20 cellular contexts compared by ENCODE assay signal in the genomic region with DNA sequence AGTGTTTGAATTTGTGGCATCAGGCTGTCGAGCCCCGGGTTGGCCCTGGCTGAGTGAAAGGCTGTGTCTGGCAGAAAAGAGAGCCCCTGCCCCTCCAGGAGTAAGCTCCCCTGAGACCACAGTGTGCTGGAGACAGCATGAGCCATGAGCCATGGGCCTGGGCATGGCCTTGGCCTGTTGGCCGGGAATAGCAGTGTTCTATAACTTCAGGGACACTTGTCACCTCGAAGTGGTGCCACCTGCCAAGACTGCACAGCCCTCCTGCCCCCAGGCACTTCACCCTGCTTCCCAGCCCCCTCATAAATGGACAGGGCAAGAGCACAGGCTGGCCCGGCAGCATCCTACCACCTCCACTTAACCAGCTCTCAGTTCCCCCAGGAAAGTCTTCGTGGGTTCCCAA. TPM values are rescaled to one million over a fixed set of nuclear protein-coding genes. Genes with fewer than 3 reads are reported as not detected.
DNase-seq lines count a peak whose midpoint lies in the region; ATAC-seq and TF ChIP-seq lines count a peak whose summit lies in the region.
"Had no signal": no experiment of that assay in that cellular context is flagged by ENCODE, and none has a peak within 500 bp of the region (broad histone marks: within the 10 kb centered on the region; RNA-seq: fewer than 3 reads in every experiment).

No MANE protein-coding gene starts in this region.

- peaks cover 65% of the 10 kb centered on the region for H3K4me1 Mint-ChIP-seq in activated CD8-positive, alpha-beta T cell treated with anti-CD3 and anti-CD28 coated beads for 36 hours (ENCODE audit: low read depth)
- H3K4me1 Mint-ChIP-seq in activated CD8-positive, alpha-beta T cell treated with anti-CD3 and anti-CD28 coated beads, Interleukin-2, amount 10 ng/mL, durations not matched to agents 7 days and 5 days (ENCODE audit: low read depth), result peaks cover 39% of the 10 kb centered on the region
- H3K4me1 Mint-ChIP-seq in stimulated activated memory B cell treated with anti-CD40 and anti-IgM and Interleukin-4, amounts not matched to agents 10 μg/mL and 1 μg/mL and 100 μg/mL, for 72 hours, result peaks cover 62% of the 10 kb centered on the region

- no peaks in the 10 kb centered on the region for H3K27me3 ChIP-seq in Loucy (ENCODE audit: insufficient read depth, low read length, poor library complexity, severe bottlenecking)
- no peaks in the 10 kb centered on the region for H3K27me3 ChIP-seq in body of pancreas
- H3K27me3 ChIP-seq: colonic mucosa, hepatocyte had no signal

- peak overlapping the region; percentile 19 for H3K9ac ChIP-seq in Loucy (ENCODE audit: low read depth, low read length, poor library complexity, severe bottlenecking)

- peaks cover 73% of the 10 kb centered on the region for H3K79me2 ChIP-seq in Loucy (ENCODE audit: insufficient read depth, low read length)

- H3K36me3 ChIP-seq in Loucy (ENCODE audit: insufficient read depth, low read length), result peaks cover 47% of the 10 kb centered on the region; the same call in 1 of the 2 replicates
- peaks cover 0 to 3% of the 10 kb centered on the region in 2 donors for H3K36me3 ChIP-seq in body of pancreas (replicated peaks in 1 of 2; ENCODE audit: insufficient read depth in 1 of 2, low read depth in 2 of 2)
- H3K36me3 ChIP-seq: colonic mucosa had no signal

- H3K27me3 Mint-ChIP-seq in activated CD8-positive, alpha-beta T cell treated with anti-CD3 and anti-CD28 coated beads for 36 hours, result no peaks in the 10 kb centered on the region
- no peaks in the 10 kb centered on the region for H3K27me3 Mint-ChIP-seq in activated CD8-positive, alpha-beta T cell treated with anti-CD3 and anti-CD28 coated beads, Interleukin-2, amount 10 ng/mL, durations not matched to agents 7 days and 5 days (ENCODE audit: low read depth)
- no peaks in the 10 kb centered on the region for H3K27me3 Mint-ChIP-seq in stimulated activated memory B cell treated with anti-CD40 and anti-IgM and Interleukin-4, amounts not matched to agents 10 μg/mL and 1 μg/mL and 100 μg/mL, for 72 hours

- no peaks in the 10 kb centered on the region for H3K9me3 Mint-ChIP-seq in activated CD8-positive, alpha-beta T cell treated with anti-CD3 and anti-CD28 coated beads for 36 hours
- no peaks in the 10 kb centered on the region for H3K9me3 Mint-ChIP-seq in activated CD8-positive, alpha-beta T cell treated with anti-CD3 and anti-CD28 coated beads, Interleukin-2, amount 10 ng/mL, durations not matched to agents 7 days and 5 days (ENCODE audit: insufficient read depth)
- H3K9me3 Mint-ChIP-seq in stimulated activated memory B cell treated with anti-CD40 and anti-IgM and Interleukin-4, amounts not matched to agents 10 μg/mL and 1 μg/mL and 100 μg/mL, for 72 hours, result no peaks in the 10 kb centered on the region

- CTCF ChIA-PET in activated CD8-positive, alpha-beta T cell treated with anti-CD3 and anti-CD28 coated beads for 36 hours (lab: Charles Lee), result interaction anchor here (0.9 to 7.9 kb wide), 4 partner anchors 9 to 82 kb away, joined by 3 to 63 read pairs (median 4); no protein-coding TSS in a partner anchor
- CTCF ChIA-PET in activated CD8-positive, alpha-beta T cell treated with anti-CD3 and anti-CD28 coated beads, Interleukin-2, amount 10 ng/mL, durations not matched to agents 7 days and 5 days (lab: Charles Lee), result no interaction called here

- no peak overlapping the region for H3K4me3 ChIP-seq in Loucy (ENCODE audit: low read length, poor library complexity, severe bottlenecking)
- no peak overlapping the region for H3K4me3 ChIP-seq in body of pancreas
- H3K4me3 ChIP-seq: colonic mucosa, hepatocyte, lung, skin epidermis had no signal

- in situ Hi-C loops in ACHN (cut with HindIII; ENCODE audit: low pct_ligation_motif_present, low pct_unique_long_range_greater_than_20kb, low sequenced_read_pairs), result no loop called here

- ATAC-seq in activated CD8-positive, alpha-beta T cell treated with anti-CD3 and anti-CD28 coated beads for 36 hours, result no peak
- ATAC-seq in activated CD8-positive, alpha-beta T cell treated with anti-CD3 and anti-CD28 coated beads, Interleukin-2, amount 10 ng/mL, durations not matched to agents 7 days and 5 days, result no peak
- ATAC-seq in Right ventricle myocardium superior (ENCODE audit: poor library complexity) (peak; percentile 24), body of pancreas (no peak), left lobe of liver (no peak)
- no peak for ATAC-seq in stimulated activated memory B cell treated with anti-CD40 and anti-IgM and Interleukin-4, amounts not matched to agents 10 μg/mL and 1 μg/mL and 100 μg/mL, for 72 hours
- ATAC-seq: SK-N-SH treated with all-trans-retinoic acid at 6 μM for 48 hours had no signal

- H3K4me1 ChIP-seq in Loucy (ENCODE audit: insufficient read depth, low read length, poor library complexity, severe bottlenecking) (peaks cover 41% of the 10 kb centered on the region), body of pancreas (peaks cover 25% of the 10 kb centered on the region)

- peaks cover 3% of the 10 kb centered on the region; the same call in 1 of the 2 replicates for H3F3A ChIP-seq in Loucy (ENCODE audit: low read depth)

- H3K27ac ChIP-seq in body of pancreas, result no peak overlapping the region
- H3K27ac ChIP-seq: colonic mucosa, hepatocyte had no signal

- H3K36me3 Mint-ChIP-seq in activated CD8-positive, alpha-beta T cell treated with anti-CD3 and anti-CD28 coated beads for 36 hours (ENCODE audit: low read depth), result peaks cover 2% of the 10 kb centered on the region
- peaks cover 27% of the 10 kb centered on the region for H3K36me3 Mint-ChIP-seq in activated CD8-positive, alpha-beta T cell treated with anti-CD3 and anti-CD28 coated beads, Interleukin-2, amount 10 ng/mL, durations not matched to agents 7 days and 5 days (ENCODE audit: low read depth)
- peaks cover 13% of the 10 kb centered on the region for H3K36me3 Mint-ChIP-seq in stimulated activated memory B cell treated with anti-CD40 and anti-IgM and Interleukin-4, amounts not matched to agents 10 μg/mL and 1 μg/mL and 100 μg/mL, for 72 hours

- no peak for TF ChIP-seq POLR2A in body of pancreas (IDR thresholded peaks at IDR 0.05)

- peak overlapping the region; percentile 86 for H3K4me2 ChIP-seq in Loucy (ENCODE audit: low read depth, low read length, poor library complexity, severe bottlenecking)
- H3K4me2 ChIP-seq: hepatocyte had no signal

- H3K9me3 ChIP-seq in Loucy (ENCODE audit: insufficient read depth, low read depth, low read length) (no peaks in the 10 kb centered on the region), body of pancreas (no peaks in the 10 kb centered on the region)
- H3K9me3 ChIP-seq: colonic mucosa had no signal

- no peak overlapping the region for H2AFZ ChIP-seq in Loucy (ENCODE audit: low read length)
- H2AFZ ChIP-seq: hepatocyte had no signal

- 63 to 67% methylated on average over 4 to 6 of the region's 6 CpGs for WGBS in body of pancreas, 2 donors

- no peaks in the 10 kb centered on the region for H3K9me2 ChIP-seq in Loucy (replicated peaks; ENCODE audit: low read depth, low read length)

- no peak for DNase-seq in activated CD8-positive, alpha-beta T cell treated with anti-CD3 and anti-CD28 coated beads for 36 hours
- DNase-seq in activated CD8-positive, alpha-beta T cell treated with anti-CD3 and anti-CD28 coated beads, Interleukin-2, amount 10 ng/mL, durations not matched to agents 7 days and 5 days, result no peak
- DNase-seq in Right ventricle myocardium superior (peak; percentile 64), ACHN (no peak), body of pancreas (no peak), left lobe of liver (ENCODE audit: low spot score) (no peak)
- DNase-seq: activated CD4-positive, alpha-beta T cell treated with anti-CD3 and anti-CD28 coated beads for 1 hour; activated naive CD4-positive, alpha-beta T cell treated with Interleukin-2 at 50 U/mL for 16 hours; colonic mucosa; DND-41; KBM-7; NCI-H187 treated with DMSO at 0.1 percent for 48 hours; NCI-H345; stimulated activated CD4-positive, alpha-beta T cell treated with anti-CD3 and anti-CD28 coated beads, Interleukin-2, amount 100 ng/mL, for 48 hours had no signal

- H4K20me1 ChIP-seq in Loucy (ENCODE audit: insufficient read depth, low read length, poor library complexity, severe bottlenecking), result peaks cover 63% of the 10 kb centered on the region

- intact Hi-C loops in activated CD8-positive, alpha-beta T cell treated with anti-CD3 and anti-CD28 coated beads for 36 hours (cut with micrococcal nuclease), result no loop called here
- intact Hi-C loops in Right ventricle myocardium superior (cut with DNase I) (no loop called here), body of pancreas (cut with DNase I) (no loop called here)

- H3K27ac Mint-ChIP-seq in activated CD8-positive, alpha-beta T cell treated with anti-CD3 and anti-CD28 coated beads for 36 hours, result peak overlapping the region; percentile 53
- H3K27ac Mint-ChIP-seq in activated CD8-positive, alpha-beta T cell treated with anti-CD3 and anti-CD28 coated beads, Interleukin-2, amount 10 ng/mL, durations not matched to agents 7 days and 5 days, result no peak overlapping the region
- H3K27ac Mint-ChIP-seq in stimulated activated memory B cell treated with anti-CD40 and anti-IgM and Interleukin-4, amounts not matched to agents 10 μg/mL and 1 μg/mL and 100 μg/mL, for 72 hours, result peak overlapping the region; percentile 27

- no peak for TF ChIP-seq CTCF in activated CD8-positive, alpha-beta T cell treated with anti-CD3 and anti-CD28 coated beads for 36 hours (IDR thresholded peaks at IDR 0.05)
- no peak for TF ChIP-seq CTCF in Loucy (conservative IDR thresholded peaks at IDR 0.05; ENCODE audit: low read length)
- no peak for TF ChIP-seq CTCF in body of pancreas (IDR thresholded peaks at IDR 0.05)

- POLR2A ChIA-PET in activated CD8-positive, alpha-beta T cell treated with anti-CD3 and anti-CD28 coated beads for 36 hours (lab: Charles Lee), result no interaction called here
- POLR2A ChIA-PET in activated CD8-positive, alpha-beta T cell treated with anti-CD3 and anti-CD28 coated beads, Interleukin-2, amount 10 ng/mL, durations not matched to agents 7 days and 5 days (lab: Charles Lee), result interaction anchor here (0.8 kb wide), 1 partner anchor 21 kb away, joined by 3 read pairs; no protein-coding TSS in a partner anchor

- H3K4me3 Mint-ChIP-seq in activated CD8-positive, alpha-beta T cell treated with anti-CD3 and anti-CD28 coated beads for 36 hours, result no peak overlapping the region
- no peak overlapping the region for H3K4me3 Mint-ChIP-seq in activated CD8-positive, alpha-beta T cell treated with anti-CD3 and anti-CD28 coated beads, Interleukin-2, amount 10 ng/mL, durations not matched to agents 7 days and 5 days
- no peak overlapping the region for H3K4me3 Mint-ChIP-seq in stimulated activated memory B cell treated with anti-CD40 and anti-IgM and Interleukin-4, amounts not matched to agents 10 μg/mL and 1 μg/mL and 100 μg/mL, for 72 hours

RNA-seq across cellular contexts. Expression of a gene that starts 20.7 kb away (rescaled TPM):
- total RNA-seq in activated CD8-positive, alpha-beta T cell treated with anti-CD3 and anti-CD28 coated beads for 36 hours, result under 1 TPM; 0.65 to 0.95 TPM
- 1 to 10 TPM; 1.3 to 1.9 TPM for total RNA-seq in activated CD8-positive, alpha-beta T cell treated with anti-CD3 and anti-CD28 coated beads, Interleukin-2, amount 10 ng/mL, durations not matched to agents 7 days and 5 days
- total RNA-seq in Right ventricle myocardium superior (2.6 TPM), body of pancreas (1 to 10 TPM; 4.2 to 7.6 TPM), left lobe of liver (1.4 TPM)
